In genomic region chr2:15173506-15173905, GRCh38 we compare ENCODE assay signal across 17 cellular contexts.
"Had no signal": no experiment of that assay in that cellular context is flagged by ENCODE, and none has a peak within 500 bp of the region (broad histone marks: within the 10 kb centered on the region; RNA-seq: fewer than 3 reads in every experiment).

No MANE protein-coding gene starts in this region.

- H3K4me1 Mint-ChIP-seq: stimulated activated memory B cell treated with anti-CD40 and anti-IgM and Interleukin-4, amounts not matched to agents 10 μg/mL and 1 μg/mL and 100 μg/mL, for 72 hours had no signal

- H3K27ac Mint-ChIP-seq: activated CD8-positive, alpha-beta memory T cell treated with anti-CD3 and anti-CD28 coated beads, Interleukin-2, amount 10 ng/mL, durations not matched to agents 7 days and 5 days; activated T-helper 1 cell treated with anti-CD3 and anti-CD28 coated beads, Interleukin-12 subunit alpha, Interleukin-12 subunit beta, Interleukin-2, Interleukin-4 antibody, amounts not matched to agents 30 ng/mL and 10 ng/mL and 1 ng/mL, durations not matched to agents 14 hours and 24 hours and 36 hours; immature natural killer cell; stimulated activated memory B cell treated with anti-CD40 and anti-IgM and Interleukin-4, amounts not matched to agents 10 μg/mL and 1 μg/mL and 100 μg/mL, for 72 hours had no signal

- DNase-seq: activated CD8-positive, alpha-beta memory T cell treated with anti-CD3 and anti-CD28 coated beads, Interleukin-2, amount 10 ng/mL, durations not matched to agents 7 days and 5 days; amygdala; dermis blood vessel endothelial cell; effector memory CD4-positive, alpha-beta T cell; esophagus squamous epithelium; heart right ventricle; immature natural killer cell; left ventricle myocardium superior; occipital lobe; posterior cingulate gyrus; SHP77 treated with DMSO at 0.1 percent for 48 hours; sigmoid colon; SK-N-SH; upper lobe of left lung had no signal

- ATAC-seq: activated CD4-positive, CD25-positive, alpha-beta regulatory T cell treated with anti-CD3 and anti-CD28 coated beads, Interleukin-2, amount 50 U/mL, for 24 hours; activated CD8-positive, alpha-beta memory T cell treated with anti-CD3 and anti-CD28 coated beads, Interleukin-2, amount 10 ng/mL, durations not matched to agents 7 days and 5 days; heart right ventricle; stimulated activated memory B cell treated with anti-CD40 and anti-IgM and Interleukin-4, amounts not matched to agents 10 μg/mL and 1 μg/mL and 100 μg/mL, for 72 hours had no signal

- H3K9me3 Mint-ChIP-seq: activated T-helper 1 cell treated with anti-CD3 and anti-CD28 coated beads, Interleukin-12 subunit alpha, Interleukin-12 subunit beta, Interleukin-2, Interleukin-4 antibody, amounts not matched to agents 30 ng/mL and 10 ng/mL and 1 ng/mL, durations not matched to agents 14 hours and 24 hours and 36 hours; immature natural killer cell; stimulated activated memory B cell treated with anti-CD40 and anti-IgM and Interleukin-4, amounts not matched to agents 10 μg/mL and 1 μg/mL and 100 μg/mL, for 72 hours had no signal

- H3K27me3 Mint-ChIP-seq: stimulated activated memory B cell treated with anti-CD40 and anti-IgM and Interleukin-4, amounts not matched to agents 10 μg/mL and 1 μg/mL and 100 μg/mL, for 72 hours had no signal

- H3K4me3 Mint-ChIP-seq: activated CD8-positive, alpha-beta memory T cell treated with anti-CD3 and anti-CD28 coated beads, Interleukin-2, amount 10 ng/mL, durations not matched to agents 7 days and 5 days; activated T-helper 1 cell treated with anti-CD3 and anti-CD28 coated beads, Interleukin-12 subunit alpha, Interleukin-12 subunit beta, Interleukin-2, Interleukin-4 antibody, amounts not matched to agents 30 ng/mL and 10 ng/mL and 1 ng/mL, durations not matched to agents 14 hours and 24 hours and 36 hours; immature natural killer cell; stimulated activated memory B cell treated with anti-CD40 and anti-IgM and Interleukin-4, amounts not matched to agents 10 μg/mL and 1 μg/mL and 100 μg/mL, for 72 hours had no signal
